ENCODE assay signal across 8 cellular contexts in genomic region chr1:19644761-19645543, GRCh38. TPM values are rescaled to one million over a fixed set of nuclear protein-coding genes. Genes with fewer than 3 reads are reported as not detected.
DNase-seq lines count a peak whose midpoint lies in the region; ATAC-seq and TF ChIP-seq lines count a peak whose summit lies in the region.

No MANE protein-coding gene starts in this region.

- H3K9me3 Mint-ChIP-seq in activated B cell treated with CpG ODN at 0.5 μM for 24 hours = no peaks in the 10 kb centered on the region

- POLR2A ChIA-PET in HEK293 (lab: Yijun Ruan, JAX) (no interaction called here), activated B cell treated with CpG ODN at 0.5 μM for 24 hours (lab: Charles Lee) (no interaction called here)

- DNase-seq in AG08395 (ENCODE audit: low spot score) (peak; percentile 38), activated B cell treated with CpG ODN at 0.5 μM for 24 hours (peak; percentile 31), ecto neural progenitor cell (ENCODE audit: low spot score) (peak; percentile 67), substantia nigra (lab: John Stamatoyannopoulos, UW) (peak in 3 of 49 donors; percentile 17 to 47 (median 36)), NCI-H526 treated with DMSO at 0.1 percent for 48 hours (lab: John Stamatoyannopoulos, UW) (no peak), T1000 (lab: John Stamatoyannopoulos, UW) (no peak)

- CTCF ChIA-PET in HEK293 (lab: Yijun Ruan, JAX) (interaction anchor here (0.6 kb wide), 2 partner anchors 129 to 594 kb away, joined by 3 to 4 read pairs; no protein-coding TSS in a partner anchor), activated B cell treated with CpG ODN at 0.5 μM for 24 hours (lab: Charles Lee) (no interaction called here)

- TF ChIP-seq CTCF in HEK293 (tag by site-specific recombination; IDR thresholded peaks at IDR 0.05) = peak; percentile 33; the same call in 1 of the 2 replicates
- no peak for TF ChIP-seq CTCF in activated B cell treated with CpG ODN at 0.5 μM for 24 hours (IDR thresholded peaks at IDR 0.05)

- H3K4me3 Mint-ChIP-seq in activated B cell treated with CpG ODN at 0.5 μM for 24 hours = peak overlapping the region; percentile 87

- no peaks in the 10 kb centered on the region for H3K36me3 Mint-ChIP-seq in activated B cell treated with CpG ODN at 0.5 μM for 24 hours (ENCODE audit: low read depth)

- peak; percentile 44 for ATAC-seq in activated B cell treated with CpG ODN at 0.5 μM for 24 hours (ENCODE audit: low read depth)

- no peak overlapping the region for H3K27ac Mint-ChIP-seq in activated B cell treated with CpG ODN at 0.5 μM for 24 hours

- H3K9me3 ChIP-seq in HEK293 (ENCODE audit: control insufficient read depth, insufficient read depth, low read depth, low read length) (no peaks in the 10 kb centered on the region), mesodermal cell (ENCODE audit: control insufficient read depth, low read length) (no peaks in the 10 kb centered on the region)

- intact Hi-C loops in activated B cell treated with CpG ODN at 0.5 μM for 24 hours (cut with micrococcal nuclease) = no loop called here

- no peaks in the 10 kb centered on the region for H3K36me3 ChIP-seq in HEK293 (ENCODE audit: control insufficient read depth in 2 of 2, insufficient read depth in 1 of 2, low read length in 2 of 2)
- no peaks in the 10 kb centered on the region for H3K36me3 ChIP-seq in mesodermal cell (ENCODE audit: control insufficient read depth, insufficient read depth, low read length)

- WGBS in mesodermal cell (ENCODE audit: insufficient coverage in 2 of 2), 2 experiments = 4% methylated on average over 56 to 63 of the region's 68 CpGs

- H3K4me3 ChIP-seq in HEK293 (ENCODE audit: low read depth, low read length) (peak overlapping the region; percentile 60), mesodermal cell (ENCODE audit: extremely low read depth, insufficient read depth, low read length, poor library complexity, severe bottlenecking) (peak overlapping the region; percentile 53)

- peaks cover 48% of the 10 kb centered on the region for H3K27me3 Mint-ChIP-seq in activated B cell treated with CpG ODN at 0.5 μM for 24 hours

- H3K4me1 Mint-ChIP-seq in activated B cell treated with CpG ODN at 0.5 μM for 24 hours = peaks cover 12% of the 10 kb centered on the region

- peak overlapping the region; percentile 62; the same call in 1 of the 2 replicates for H3K27ac ChIP-seq in HEK293 (ENCODE audit: extremely low read depth, low read depth, low read length)
- H3K27ac ChIP-seq in mesodermal cell (ENCODE audit: low read depth, low read length, severe bottlenecking) = no peak overlapping the region
- peak overlapping the region; percentile 21 for H3K27ac ChIP-seq in substantia nigra (ENCODE audit: low read depth, low read length, poor library complexity, severe bottlenecking)

- peaks cover 3% of the 10 kb centered on the region; the same call in 1 of the 2 replicates for H3K4me1 ChIP-seq in HEK293 (ENCODE audit: control insufficient read depth, insufficient read depth, low read length)
- peaks cover 17% of the 10 kb centered on the region for H3K4me1 ChIP-seq in mesodermal cell (ENCODE audit: control insufficient read depth, insufficient read depth, low read length, poor library complexity, severe bottlenecking)

TF ChIP-seq in HEK293, 187 proteins besides CTCF, POLR2A, EP300 and RAD21 (continues in another document):
- TF ChIP-seq, protein P1, sequence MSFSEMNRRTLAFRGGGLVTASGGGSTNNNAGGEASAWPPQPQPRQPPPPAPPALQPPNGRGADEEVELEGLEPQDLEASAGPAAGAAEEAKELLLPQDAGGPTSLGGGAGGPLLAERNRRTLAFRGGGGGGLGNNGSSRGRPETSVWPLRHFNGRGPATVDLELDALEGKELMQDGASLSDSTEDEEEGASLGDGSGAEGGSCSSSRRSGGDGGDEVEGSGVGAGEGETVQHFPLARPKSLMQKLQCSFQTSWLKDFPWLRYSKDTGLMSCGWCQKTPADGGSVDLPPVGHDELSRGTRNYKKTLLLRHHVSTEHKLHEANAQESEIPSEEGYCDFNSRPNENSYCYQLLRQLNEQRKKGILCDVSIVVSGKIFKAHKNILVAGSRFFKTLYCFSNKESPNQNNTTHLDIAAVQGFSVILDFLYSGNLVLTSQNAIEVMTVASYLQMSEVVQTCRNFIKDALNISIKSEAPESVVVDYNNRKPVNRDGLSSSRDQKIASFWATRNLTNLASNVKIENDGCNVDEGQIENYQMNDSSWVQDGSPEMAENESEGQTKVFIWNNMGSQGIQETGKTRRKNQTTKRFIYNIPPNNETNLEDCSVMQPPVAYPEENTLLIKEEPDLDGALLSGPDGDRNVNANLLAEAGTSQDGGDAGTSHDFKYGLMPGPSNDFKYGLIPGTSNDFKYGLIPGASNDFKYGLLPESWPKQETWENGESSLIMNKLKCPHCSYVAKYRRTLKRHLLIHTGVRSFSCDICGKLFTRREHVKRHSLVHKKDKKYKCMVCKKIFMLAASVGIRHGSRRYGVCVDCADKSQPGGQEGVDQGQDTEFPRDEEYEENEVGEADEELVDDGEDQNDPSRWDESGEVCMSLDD (tag by site-specific recombination; IDR thresholded peaks at IDR 0.05) = no peak
- TF ChIP-seq ZNF629 (tag by site-specific recombination; IDR thresholded peaks at IDR 0.05) (no peak), ZBTB7A (tag by site-specific recombination; IDR thresholded peaks at IDR 0.05; ENCODE audit: low read depth) (no peak; the same call in 1 of the 2 replicates), ZNF19 (tag by site-specific recombination; IDR thresholded peaks at IDR 0.05; ENCODE audit: low read depth) (no peak), ZNF670 (tag by site-specific recombination; IDR thresholded peaks at IDR 0.05; ENCODE audit: low read depth) (no peak), ZSCAN23 (tag by site-specific recombination; IDR thresholded peaks at IDR 0.05) (no peak), KLF10 (tag by site-specific recombination; IDR thresholded peaks at IDR 0.05) (no peak), GLIS2 (tag by site-specific recombination; IDR thresholded peaks at IDR 0.05) (peak; percentile 82), GLI4 (tag by site-specific recombination; IDR thresholded peaks at IDR 0.05) (no peak), ZNF132 (tag by site-specific recombination; IDR thresholded peaks at IDR 0.05; ENCODE audit: borderline replicate concordance) (no peak), SP3 (tag by site-specific recombination; IDR thresholded peaks at IDR 0.05) (no peak), SCRT2 (tag by site-specific recombination; IDR thresholded peaks at IDR 0.05) (no peak), ZNF624 (tag by site-specific recombination; IDR thresholded peaks at IDR 0.05) (no peak), ELK4 (IDR thresholded peaks at IDR 0.05; ENCODE audit: borderline replicate concordance, low read depth, low read length) (no peak), BCL6B (tag by site-specific recombination; IDR thresholded peaks at IDR 0.05) (no peak), ZNF623 (tag by site-specific recombination; IDR thresholded peaks at IDR 0.05) (no peak), ZNF202 (tag by site-specific recombination; IDR thresholded peaks at IDR 0.05; ENCODE audit: borderline replicate concordance) (no peak), ZNF654 (tag by site-specific recombination; IDR thresholded peaks at IDR 0.05; ENCODE audit: low read depth) (no peak), ZNF169 (tag by site-specific recombination; IDR thresholded peaks at IDR 0.05) (no peak)
- TF ChIP-seq, protein P2, sequence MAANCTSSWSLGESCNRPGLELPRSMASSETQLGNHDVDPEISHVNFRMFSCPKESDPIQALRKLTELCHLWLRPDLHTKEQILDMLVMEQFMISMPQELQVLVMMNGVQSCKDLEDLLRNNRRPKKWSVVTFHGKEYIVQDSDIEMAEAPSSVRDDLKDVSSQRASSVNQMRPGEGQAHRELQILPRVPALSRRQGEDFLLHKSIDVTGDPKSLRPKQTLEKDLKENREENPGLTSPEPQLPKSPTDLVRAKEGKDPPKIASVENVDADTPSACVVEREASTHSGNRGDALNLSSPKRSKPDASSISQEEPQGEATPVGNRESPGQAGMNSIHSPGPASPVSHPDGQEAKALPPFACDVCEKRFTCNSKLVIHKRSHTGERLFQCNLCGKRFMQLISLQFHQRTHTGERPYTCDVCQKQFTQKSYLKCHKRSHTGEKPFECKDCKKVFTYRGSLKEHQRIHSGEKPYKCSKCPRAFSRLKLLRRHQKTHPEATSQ (tag by site-specific recombination; IDR thresholded peaks at IDR 0.05) = no peak

RNA-seq across cellular contexts. Expression of gene NBL1, which starts 0.8 kb away (rescaled TPM):
- total RNA-seq in activated B cell treated with CpG ODN at 0.5 μM for 24 hours = 0.54 and 0.64 TPM in 2 replicates
- polyA plus RNA-seq in mesodermal cell (2013, experiment 1 of 2) = 15.1 TPM
- 12.7 TPM for polyA plus RNA-seq in mesodermal cell (2013, experiment 2 of 2)

RNA-seq across cellular contexts. Expression of gene HTR6, which starts 19.7 kb away (rescaled TPM):
- total RNA-seq in activated B cell treated with CpG ODN at 0.5 μM for 24 hours = not detected in 2 replicates
- polyA plus RNA-seq in mesodermal cell (2013, experiment 1 of 2) = not detected
- not detected for polyA plus RNA-seq in mesodermal cell (2013, experiment 2 of 2)

Comparison
In these comparisons a context has a peak if more than half of its experiments do, and no peak if none do; other contexts are left out.
1. DNase-seq: peak in AG08395 (single experiment), activated B cell treated with CpG ODN at 0.5 μM for 24 hours (single experiment) and ecto neural progenitor cell (single experiment); none in NCI-H526 treated with DMSO at 0.1 percent for 48 hours (single experiment) and T1000 (single experiment).